Comparison of ENCODE assay signal across 12 cellular contexts in the genomic region with DNA sequence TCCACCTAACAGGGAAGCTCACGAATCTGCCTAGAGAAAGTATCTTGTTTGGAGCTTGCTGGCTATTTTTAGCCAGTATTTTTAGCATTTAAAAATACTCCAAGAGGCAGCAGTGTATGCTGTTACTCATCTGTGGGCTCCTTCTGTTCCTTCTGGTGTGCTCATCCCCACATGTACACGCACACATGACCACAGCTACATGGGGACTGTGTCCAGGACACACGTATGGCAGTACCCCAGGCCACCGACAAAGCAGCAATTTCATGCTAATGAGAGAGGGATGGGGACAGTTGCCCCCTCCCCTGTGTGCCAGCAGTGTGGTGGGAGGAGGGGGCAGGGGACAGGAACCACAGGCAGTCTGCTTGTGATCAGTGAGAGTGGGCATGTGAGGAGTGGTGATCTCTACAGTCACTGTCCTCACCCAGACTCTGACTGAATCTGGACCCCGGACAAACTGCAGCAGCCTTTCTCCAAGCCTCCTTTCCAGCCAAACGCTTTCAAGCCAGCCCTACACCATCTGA. TPM values are rescaled to one million over a fixed set of nuclear protein-coding genes. Genes with fewer than 3 reads are reported as not detected.
DNase-seq lines count a peak whose midpoint lies in the region; ATAC-seq, FAIRE-seq and TF ChIP-seq lines count a peak whose summit lies in the region.
"Had no signal": no experiment of that assay in that cellular context is flagged by ENCODE, and none has a peak within 500 bp of the region (broad histone marks: within the 10 kb centered on the region; RNA-seq: fewer than 3 reads in every experiment).

No MANE protein-coding gene starts in this region.

- no peaks in the 10 kb centered on the region for H3K36me3 Mint-ChIP-seq in stimulated activated effector memory CD8-positive, alpha-beta T cell treated with anti-CD3 and anti-CD28 coated beads, Interleukin-12 subunit alpha, Interleukin-12 subunit beta, amount 100 ng/mL, for 72 hours

- ATAC-seq in K562 (no peak), GM18907 (IDR thresholded peaks at IDR 0.05; ENCODE audit: unreplicated experiment) (no peak), GM21447 (IDR thresholded peaks at IDR 0.05; ENCODE audit: unreplicated experiment) (no peak)
- no peak for ATAC-seq in stimulated activated effector memory CD8-positive, alpha-beta T cell treated with anti-CD3 and anti-CD28 coated beads, Interleukin-12 subunit alpha, Interleukin-12 subunit beta, amount 100 ng/mL, for 72 hours

- peak overlapping the region; percentile 59 to 61; a peak in 2 of 4 replicates for H3K9ac ChIP-seq in K562 (ENCODE audit: insufficient read depth in 1 of 2, low read depth in 2 of 2, low read length in 2 of 2)

- peak; percentile 77 for DNase-seq in LHCN-M2 (ENCODE audit: low read depth)
- DNase-seq in K562 (ENCODE audit: extremely low read depth in 1 of 4, low spot score in 3 of 4): no peak
- DNase-seq in stimulated activated effector memory CD8-positive, alpha-beta T cell treated with anti-CD3 and anti-CD28 coated beads, Interleukin-12 subunit alpha, Interleukin-12 subunit beta, amount 100 ng/mL, for 72 hours (ENCODE audit: low spot score in 2 of 2): no peak
- DNase-seq in NCI-H2081 treated with DMSO at 0.1 percent for 48 hours (lab: John Stamatoyannopoulos, UW): no peak
- DNase-seq: effector CD4-positive, alpha-beta T cell; GOT3; NCI-H1105 had no signal

- H3K27ac Mint-ChIP-seq in stimulated activated effector memory CD8-positive, alpha-beta T cell treated with anti-CD3 and anti-CD28 coated beads, Interleukin-12 subunit alpha, Interleukin-12 subunit beta, amount 100 ng/mL, for 72 hours: no peak overlapping the region

- H3K4me1 Mint-ChIP-seq in stimulated activated effector memory CD8-positive, alpha-beta T cell treated with anti-CD3 and anti-CD28 coated beads, Interleukin-12 subunit alpha, Interleukin-12 subunit beta, amount 100 ng/mL, for 72 hours: peaks cover 30% of the 10 kb centered on the region

- H3K9me3 ChIP-seq in K562 (replicated peaks; ENCODE audit: control insufficient read depth, insufficient read depth, low read depth, low read length): no peaks in the 10 kb centered on the region
- H3K9me3 ChIP-seq: prostate gland had no signal

- H3K4me2 ChIP-seq in K562 (ENCODE audit: insufficient read depth, low read length): peak overlapping the region; percentile 70; the same call in 1 of the 2 replicates

- no peak overlapping the region for H2AFZ ChIP-seq in K562 (ENCODE audit: low read depth, low read length)

- intact Hi-C loops in K562 (cut with micrococcal nuclease): no loop called here

- no peak for FAIRE-seq in K562 (lab: Jason Lieb, UNC)

- BruUV-seq in K562 (replicated peaks; lab: Mats Ljungman, UMichigan): no TSS peak

- no peaks in the 10 kb centered on the region for H3K27me3 ChIP-seq in K562 (ENCODE audit: control insufficient read depth in 2 of 2, insufficient read depth in 2 of 2, low read length in 2 of 2)
- no peaks in the 10 kb centered on the region for H3K27me3 ChIP-seq in layer of hippocampus (ENCODE audit: control insufficient read depth, insufficient read depth, low read length)

- CTCF ChIA-PET in K562 (lab: Yijun Ruan, JAX; ENCODE audit: low intra/inter-chr PET ratio): no interaction called here

- no peak overlapping the region for H3K4me3 ChIP-seq in K562
- H3K4me3 ChIP-seq: prostate gland had no signal

- WGBS in K562 (ENCODE audit: insufficient coverage, low coverage, missing lambda C conversion rate): 58% methylated on average over 6 of the region's 6 CpGs

- H3K27ac ChIP-seq in K562 (ENCODE audit: extremely low read depth, low read depth, low read length) (no peak overlapping the region), layer of hippocampus (ENCODE audit: low read depth, low read length) (peak overlapping the region; percentile 69)

- in situ Hi-C loops in K562 (cut with MboI): no loop called here

- peaks cover 2% of the 10 kb centered on the region; the same call in 1 of the 3 replicates for H3K36me3 ChIP-seq in K562 (ENCODE audit: control insufficient read depth, insufficient read depth, low read length)
- H3K36me3 ChIP-seq: prostate gland had no signal

- no peaks in the 10 kb centered on the region for H3K9me3 Mint-ChIP-seq in stimulated activated effector memory CD8-positive, alpha-beta T cell treated with anti-CD3 and anti-CD28 coated beads, Interleukin-12 subunit alpha, Interleukin-12 subunit beta, amount 100 ng/mL, for 72 hours

- peaks cover 18% of the 10 kb centered on the region; the same call in 2 of the 3 replicates for H3K79me2 ChIP-seq in K562 (ENCODE audit: control insufficient read depth, insufficient read depth, low read length)

- POLR2A ChIA-PET in K562 (lab: Yijun Ruan, JAX): interaction anchor here (0.6 to 1.2 kb wide), 8 partner anchors 9 to 756 kb away, joined by 3 to 5 read pairs (median 3); a partner anchor contains a TSS

- H3K4me1 ChIP-seq in K562 (replicated peaks in 1 of 2; ENCODE audit: control insufficient read depth in 2 of 2, insufficient read depth in 2 of 2, low read length in 2 of 2): peaks cover 66 to 69% of the 10 kb centered on the region in 2 experiments
- H3K4me1 ChIP-seq: prostate gland had no signal

- no peak for TF ChIP-seq POLR2A in K562 (conservative IDR thresholded peaks at IDR 0.05)

- H3K4me3 Mint-ChIP-seq in stimulated activated effector memory CD8-positive, alpha-beta T cell treated with anti-CD3 and anti-CD28 coated beads, Interleukin-12 subunit alpha, Interleukin-12 subunit beta, amount 100 ng/mL, for 72 hours: peak overlapping the region; percentile 65

- no peaks in the 10 kb centered on the region for H4K20me1 ChIP-seq in K562 (replicated peaks; ENCODE audit: control insufficient read depth, insufficient read depth, low read length)

- no peak for TF ChIP-seq CTCF in K562 (IDR thresholded peaks at IDR 0.05 in 2 of 3, conservative IDR thresholded peaks at IDR 0.05 in 1 of 3; ENCODE audit: insufficient read depth in 2 of 3, low read depth in 1 of 3, low read length in 3 of 3)

- peaks cover 5% of the 10 kb centered on the region for H3K9me1 ChIP-seq in K562 (ENCODE audit: control insufficient read depth, insufficient read depth, low read length)

- TF ChIP-seq RAD21 in K562 (CRISPR knock-in tag; conservative IDR thresholded peaks at IDR 0.05 in 1 of 2, IDR thresholded peaks at IDR 0.05 in 1 of 2): no peak

- no peak for TF ChIP-seq EP300 in K562 (IDR thresholded peaks at IDR 0.05; ENCODE audit: low read length)

RNA-seq across cellular contexts. Expression of a gene that starts 16.4 kb away (rescaled TPM):
- 1.7 and 4.0 TPM in 2 replicates for total RNA-seq in LHCN-M2 (2014; rRNA removed)
- 4.8 TPM for polyA plus RNA-seq in LHCN-M2 (2012)
- 6.9 and 13.7 TPM in 2 replicates for total RNA-seq in K562 (2011; cell fraction: chromatin; rRNA removed; ENCODE audit: low replicate concordance)
- total RNA-seq in K562 (2011; cell fraction: nucleolus; rRNA removed): 8.2 and 9.0 TPM in 2 replicates
- total RNA-seq in K562 (2011; cell fraction: nucleoplasm; rRNA removed): 6.3 and 7.4 TPM in 2 replicates
- 3.9 and 5.8 TPM in 2 replicates for total RNA-seq in K562 (2014; rRNA removed)
- 3.6 TPM in 2 replicates for total RNA-seq in K562 (2014; rRNA removed; fragmentation: Illumina TruSeq; extraction: Trizol)
- 2.8 and 3.6 TPM in 2 replicates for total RNA-seq in K562 (2015; rRNA removed; fragmentation: Illumina TruSeq; extraction: Trizol)
- 16.9 TPM in 2 replicates for total RNA-seq in K562 (2021)
- 3.6 and 5.0 TPM in 2 replicates for polyA plus RNA-seq in K562 (2011; rRNA removed)
- 4.5 and 4.7 TPM in 2 replicates for polyA plus RNA-seq in K562 (2011; cell fraction: cytosol; rRNA removed)
- 4.6 and 6.3 TPM in 2 replicates for polyA plus RNA-seq in K562 (2011; cell fraction: nucleus; rRNA removed)
- 6.9 and 8.6 TPM in 2 replicates for polyA plus RNA-seq in K562 (2012)
- polyA plus RNA-seq in K562 (2014; fragmentation: Illumina TruSeq; extraction: Trizol): 12.8 and 13.9 TPM in 2 replicates
- polyA plus RNA-seq in K562 (2014; fragmentation: Nextera tagmentation; extraction: Ambion mirVana): 1 to 10 TPM; 3.4 to 5.8 TPM
- polyA plus RNA-seq in K562 (2014; rRNA removed): 4.0 and 9.5 TPM in 2 replicates
- 4.0 and 6.0 TPM in 2 replicates for polyA minus RNA-seq in K562 (2011; rRNA and poly(A)+ RNA removed)
- 7.5 and 9.8 TPM in 2 replicates for polyA minus RNA-seq in K562 (2011; cell fraction: cytosol; rRNA and poly(A)+ RNA removed)
- polyA minus RNA-seq in K562 (2011; cell fraction: nucleus; rRNA and poly(A)+ RNA removed): 4.6 and 4.7 TPM in 2 replicates

RNA-seq across cellular contexts. Expression of a gene that starts 18.6 kb away (rescaled TPM):
- total RNA-seq in LHCN-M2 (2014; rRNA removed) (not detected in 2 replicates), K562 (2014; rRNA removed) (not detected in 2 replicates), K562 (2014; rRNA removed; fragmentation: Illumina TruSeq; extraction: Trizol) (not detected in 2 replicates), K562 (2015; rRNA removed; fragmentation: Illumina TruSeq; extraction: Trizol) (not detected in 2 replicates), K562 (2021) (not detected in 2 replicates)
- 0.02 TPM for polyA plus RNA-seq in LHCN-M2 (2012)
- not detected in 2 replicates for total RNA-seq in K562 (2011; cell fraction: chromatin; rRNA removed; ENCODE audit: low replicate concordance)
- total RNA-seq in K562 (2011; cell fraction: nucleolus; rRNA removed): not detected in 2 replicates
- total RNA-seq in K562 (2011; cell fraction: nucleoplasm; rRNA removed): not detected in 2 replicates
- polyA plus RNA-seq in K562 (2011; rRNA removed) (not detected in 2 replicates), K562 (2014; fragmentation: Illumina TruSeq; extraction: Trizol) (not detected in 2 replicates), K562 (2014; fragmentation: Nextera tagmentation; extraction: Ambion mirVana) (not detected), K562 (2014; rRNA removed) (not detected in 2 replicates)
- not detected in 2 replicates for polyA plus RNA-seq in K562 (2011; cell fraction: cytosol; rRNA removed)
- polyA plus RNA-seq in K562 (2011; cell fraction: nucleus; rRNA removed): not detected in 2 replicates
- not detected in 2 replicates for polyA plus RNA-seq in K562 (2012)
- polyA minus RNA-seq in K562 (2011; rRNA and poly(A)+ RNA removed): not detected in 2 replicates
- polyA minus RNA-seq in K562 (2011; cell fraction: cytosol; rRNA and poly(A)+ RNA removed): not detected in 2 replicates
- not detected in 2 replicates for polyA minus RNA-seq in K562 (2011; cell fraction: nucleus; rRNA and poly(A)+ RNA removed)
- total RNA-seq: Daoy, prostate gland had no signal

RNA-seq across cellular contexts. Expression of a gene that starts 24.4 kb away (rescaled TPM):
- total RNA-seq in LHCN-M2 (2014; rRNA removed): 9.1 and 9.9 TPM in 2 replicates
- 25.0 TPM for polyA plus RNA-seq in LHCN-M2 (2012)
- 0.95 TPM in 1 of 2 replicates, not detected in the other for total RNA-seq in K562 (2011; cell fraction: chromatin; rRNA removed; ENCODE audit: low replicate concordance)
- 1.1 and 1.2 TPM in 2 replicates for total RNA-seq in K562 (2011; cell fraction: nucleolus; rRNA removed)
- 0.88 TPM in 1 of 2 replicates, not detected in the other for total RNA-seq in K562 (2011; cell fraction: nucleoplasm; rRNA removed)
- total RNA-seq in K562 (2014; rRNA removed): 0.18 and 0.82 TPM in 2 replicates
- total RNA-seq in K562 (2014; rRNA removed; fragmentation: Illumina TruSeq; extraction: Trizol): 0.13 and 0.18 TPM in 2 replicates
- 0.22 TPM in 1 of 2 replicates, not detected in the other for total RNA-seq in K562 (2015; rRNA removed; fragmentation: Illumina TruSeq; extraction: Trizol)
- 0.47 and 0.65 TPM in 2 replicates for total RNA-seq in K562 (2021)
- 0.35 and 0.41 TPM in 2 replicates for polyA plus RNA-seq in K562 (2011; rRNA removed)
- 0.46 and 1.2 TPM in 2 replicates for polyA plus RNA-seq in K562 (2011; cell fraction: cytosol; rRNA removed)
- 1.4 and 1.5 TPM in 2 replicates for polyA plus RNA-seq in K562 (2011; cell fraction: nucleus; rRNA removed)
- 0.35 and 0.79 TPM in 2 replicates for polyA plus RNA-seq in K562 (2012)
- polyA plus RNA-seq in K562 (2014; fragmentation: Illumina TruSeq; extraction: Trizol): 0.19 and 0.25 TPM in 2 replicates
- polyA plus RNA-seq in K562 (2014; fragmentation: Nextera tagmentation; extraction: Ambion mirVana): under 1 TPM in 1 of 2 experiments, not detected in 1; 0.07 TPM
- polyA plus RNA-seq in K562 (2014; rRNA removed): 0.45 and 0.76 TPM in 2 replicates
- polyA minus RNA-seq in K562 (2011; rRNA and poly(A)+ RNA removed): 0.12 TPM in 1 of 2 replicates, not detected in the other
- not detected in 2 replicates for polyA minus RNA-seq in K562 (2011; cell fraction: cytosol; rRNA and poly(A)+ RNA removed)
- polyA minus RNA-seq in K562 (2011; cell fraction: nucleus; rRNA and poly(A)+ RNA removed): 0.44 and 0.54 TPM in 2 replicates

RNA-seq across cellular contexts. Expression of a gene that starts 30.8 kb away (rescaled TPM):
- total RNA-seq in LHCN-M2 (2014; rRNA removed) (7.3 and 9.3 TPM in 2 replicates), K562 (2014; rRNA removed) (7.3 and 10.0 TPM in 2 replicates), K562 (2014; rRNA removed; fragmentation: Illumina TruSeq; extraction: Trizol) (8.7 and 9.3 TPM in 2 replicates), K562 (2015; rRNA removed; fragmentation: Illumina TruSeq; extraction: Trizol) (12.7 and 13.9 TPM in 2 replicates), K562 (2021) (50.0 and 53.6 TPM in 2 replicates)
- polyA plus RNA-seq in LHCN-M2 (2012): 28.8 TPM
- 18.1 and 52.5 TPM in 2 replicates for total RNA-seq in K562 (2011; cell fraction: chromatin; rRNA removed; ENCODE audit: low replicate concordance)
- total RNA-seq in K562 (2011; cell fraction: nucleolus; rRNA removed): 71.2 and 72.0 TPM in 2 replicates
- total RNA-seq in K562 (2011; cell fraction: nucleoplasm; rRNA removed): 65.0 and 76.6 TPM in 2 replicates
- polyA plus RNA-seq in K562 (2011; rRNA removed) (16.3 and 27.7 TPM in 2 replicates), K562 (2014; fragmentation: Illumina TruSeq; extraction: Trizol) (39.5 and 48.8 TPM in 2 replicates), K562 (2014; fragmentation: Nextera tagmentation; extraction: Ambion mirVana) (1 to 10 TPM; 5.3 to 8.4 TPM), K562 (2014; rRNA removed) (25.9 and 26.7 TPM in 2 replicates)
- 48.6 and 60.9 TPM in 2 replicates for polyA plus RNA-seq in K562 (2011; cell fraction: cytosol; rRNA removed)
- 20.0 and 26.8 TPM in 2 replicates for polyA plus RNA-seq in K562 (2011; cell fraction: nucleus; rRNA removed)
- 40.1 and 40.8 TPM in 2 replicates for polyA plus RNA-seq in K562 (2012)
- 24.3 and 29.3 TPM in 2 replicates for polyA minus RNA-seq in K562 (2011; rRNA and poly(A)+ RNA removed)
- polyA minus RNA-seq in K562 (2011; cell fraction: cytosol; rRNA and poly(A)+ RNA removed): 44.8 and 51.4 TPM in 2 replicates
- polyA minus RNA-seq in K562 (2011; cell fraction: nucleus; rRNA and poly(A)+ RNA removed): 19.1 and 29.9 TPM in 2 replicates

RNA-seq across cellular contexts. Expression of a gene that starts 48.2 kb away (rescaled TPM):
- total RNA-seq in LHCN-M2 (2014; rRNA removed) (11.0 and 29.5 TPM in 2 replicates), K562 (2014; rRNA removed) (79.0 and 79.5 TPM in 2 replicates), K562 (2014; rRNA removed; fragmentation: Illumina TruSeq; extraction: Trizol) (33.1 and 35.6 TPM in 2 replicates), K562 (2015; rRNA removed; fragmentation: Illumina TruSeq; extraction: Trizol) (25.8 and 27.1 TPM in 2 replicates), K562 (2021) (69.1 and 87.0 TPM in 2 replicates)
- polyA plus RNA-seq in LHCN-M2 (2012): 11.0 TPM
- total RNA-seq in K562 (2011; cell fraction: chromatin; rRNA removed; ENCODE audit: low replicate concordance): 64.2 and 225 TPM in 2 replicates
- total RNA-seq in K562 (2011; cell fraction: nucleolus; rRNA removed): 163 and 199 TPM in 2 replicates
- total RNA-seq in K562 (2011; cell fraction: nucleoplasm; rRNA removed): 109 and 119 TPM in 2 replicates
- polyA plus RNA-seq in K562 (2011; rRNA removed) (38.0 and 53.6 TPM in 2 replicates), K562 (2014; fragmentation: Illumina TruSeq; extraction: Trizol) (68.2 and 101 TPM in 2 replicates), K562 (2014; fragmentation: Nextera tagmentation; extraction: Ambion mirVana) (10 to 100 TPM; 14.7 to 15.6 TPM), K562 (2014; rRNA removed) (57.5 and 118 TPM in 2 replicates)
- 86.7 and 421 TPM in 2 replicates for polyA plus RNA-seq in K562 (2011; cell fraction: cytosol; rRNA removed)
- 37.8 and 96.0 TPM in 2 replicates for polyA plus RNA-seq in K562 (2011; cell fraction: nucleus; rRNA removed)
- polyA plus RNA-seq in K562 (2012): 36.5 and 57.4 TPM in 2 replicates
- polyA minus RNA-seq in K562 (2011; rRNA and poly(A)+ RNA removed): 17.7 and 42.5 TPM in 2 replicates
- polyA minus RNA-seq in K562 (2011; cell fraction: cytosol; rRNA and poly(A)+ RNA removed): 43.6 and 63.5 TPM in 2 replicates
- polyA minus RNA-seq in K562 (2011; cell fraction: nucleus; rRNA and poly(A)+ RNA removed): 33.2 and 52.1 TPM in 2 replicates
